Comparison of ENCODE assay signal across 11 cellular contexts in the genomic region with DNA sequence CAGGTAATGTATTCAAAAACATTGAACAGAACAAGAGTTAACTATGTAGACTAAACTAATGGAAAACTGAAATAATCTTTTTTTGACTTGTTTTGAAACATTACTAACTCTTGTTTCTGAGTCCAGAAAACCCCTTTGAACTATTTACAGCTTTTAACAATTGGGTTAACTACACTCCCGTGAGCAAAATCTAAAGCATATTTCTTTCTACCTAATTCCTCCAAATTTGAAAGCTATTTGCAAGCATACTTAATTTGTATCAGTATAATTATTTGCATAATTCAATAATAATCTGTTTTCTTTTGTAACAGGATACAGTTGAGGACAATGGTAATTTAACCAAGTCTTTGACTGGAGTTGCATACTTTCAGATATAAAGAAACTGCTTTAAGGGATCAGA.
"Had no signal": no experiment of that assay in that cellular context is flagged by ENCODE, and none has a peak within 500 bp of the region (broad histone marks: within the 10 kb centered on the region; RNA-seq: fewer than 3 reads in every experiment).

No MANE protein-coding gene starts in this region.

- H3K36me3 ChIP-seq: HAP-1 had no signal

- H3K9me3 ChIP-seq: HAP-1 had no signal

- H3K9me3 Mint-ChIP-seq: HFFc6 had no signal

- H3K4me3 Mint-ChIP-seq: GM23338, H9, HFFc6 had no signal

- H3K4me3 ChIP-seq: GM23248, GM23338, HAP-1 had no signal

- DNase-seq: GM23248, GOT3, H7, H9, HCEC 1CT, HFFc6 had no signal

- H3K4me2 ChIP-seq: GM23338 had no signal

- FAIRE-seq: H1, H54 had no signal

- H2AFZ ChIP-seq: GM23248, GM23338 had no signal

- H3K27ac Mint-ChIP-seq: GM23338, H9, HFFc6 had no signal

- H3K27ac ChIP-seq: GM23248 had no signal

- H3K9ac ChIP-seq: GM23248 had no signal

- H3K4me1 Mint-ChIP-seq: GM23338 had no signal

- H3K4me1 ChIP-seq: HAP-1 had no signal

- ATAC-seq: GM23338, HCT116 had no signal
